1 cellular context compared by ENCODE assay signal in the genomic region with DNA sequence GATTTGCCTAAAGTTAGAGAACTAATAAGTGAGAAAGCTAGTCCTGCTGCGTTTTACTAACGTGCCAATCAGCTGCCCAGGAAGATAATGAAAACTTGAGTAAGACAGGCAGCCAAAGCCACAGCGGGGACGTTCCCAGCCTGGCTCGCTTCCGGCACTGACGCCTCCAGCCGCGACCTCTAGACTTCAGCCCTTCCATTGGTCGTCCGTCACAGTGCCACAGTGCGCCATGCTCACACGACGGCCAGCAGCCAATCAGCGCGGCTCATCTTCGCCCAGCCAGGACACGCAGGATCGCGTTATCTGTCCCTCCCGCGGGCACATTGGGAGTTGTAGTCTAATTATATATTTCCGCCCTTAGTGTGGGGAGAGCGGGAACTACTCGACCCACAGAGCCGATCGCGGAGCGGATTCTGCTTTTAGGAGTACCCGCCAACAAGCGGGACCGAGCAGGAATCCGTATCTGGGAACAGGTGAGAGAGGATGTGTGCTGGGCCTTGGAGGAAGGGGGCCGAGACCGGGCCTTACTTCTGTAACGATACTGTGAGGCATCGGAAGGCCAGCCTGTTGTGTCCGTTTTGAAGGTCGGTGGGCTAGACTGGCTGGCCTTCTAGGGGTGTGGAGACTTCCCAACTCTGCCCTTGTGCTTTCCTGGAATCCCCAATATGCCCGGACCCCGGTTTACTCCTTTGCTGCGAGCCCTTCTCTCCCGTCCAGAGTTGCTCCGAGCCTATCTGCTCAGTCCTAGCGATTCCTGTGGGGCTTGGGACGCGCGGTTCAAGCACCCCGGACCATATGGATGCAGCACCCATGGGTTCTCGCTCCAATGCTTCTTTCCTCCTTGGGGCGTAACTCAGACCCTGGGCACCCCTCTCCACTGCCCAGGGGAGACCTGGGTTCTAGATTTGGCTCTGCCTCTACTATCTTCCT.
A peak's percentile ranks its signal among the peaks of the same experiment; 100 is the strongest.
TF ChIP-seq lines count a peak whose summit lies in the region.

FDPS (plus strand) TSS at position 374 of the 930 bp plus-strand sequence. CDS start 924 bp downstream, outside the sequence.

TF ChIP-seq in K562, 482 proteins besides CTCF, POLR2A, EP300 and RAD21 (continued from another document and continues in another):
- TF ChIP-seq, protein P1, sequence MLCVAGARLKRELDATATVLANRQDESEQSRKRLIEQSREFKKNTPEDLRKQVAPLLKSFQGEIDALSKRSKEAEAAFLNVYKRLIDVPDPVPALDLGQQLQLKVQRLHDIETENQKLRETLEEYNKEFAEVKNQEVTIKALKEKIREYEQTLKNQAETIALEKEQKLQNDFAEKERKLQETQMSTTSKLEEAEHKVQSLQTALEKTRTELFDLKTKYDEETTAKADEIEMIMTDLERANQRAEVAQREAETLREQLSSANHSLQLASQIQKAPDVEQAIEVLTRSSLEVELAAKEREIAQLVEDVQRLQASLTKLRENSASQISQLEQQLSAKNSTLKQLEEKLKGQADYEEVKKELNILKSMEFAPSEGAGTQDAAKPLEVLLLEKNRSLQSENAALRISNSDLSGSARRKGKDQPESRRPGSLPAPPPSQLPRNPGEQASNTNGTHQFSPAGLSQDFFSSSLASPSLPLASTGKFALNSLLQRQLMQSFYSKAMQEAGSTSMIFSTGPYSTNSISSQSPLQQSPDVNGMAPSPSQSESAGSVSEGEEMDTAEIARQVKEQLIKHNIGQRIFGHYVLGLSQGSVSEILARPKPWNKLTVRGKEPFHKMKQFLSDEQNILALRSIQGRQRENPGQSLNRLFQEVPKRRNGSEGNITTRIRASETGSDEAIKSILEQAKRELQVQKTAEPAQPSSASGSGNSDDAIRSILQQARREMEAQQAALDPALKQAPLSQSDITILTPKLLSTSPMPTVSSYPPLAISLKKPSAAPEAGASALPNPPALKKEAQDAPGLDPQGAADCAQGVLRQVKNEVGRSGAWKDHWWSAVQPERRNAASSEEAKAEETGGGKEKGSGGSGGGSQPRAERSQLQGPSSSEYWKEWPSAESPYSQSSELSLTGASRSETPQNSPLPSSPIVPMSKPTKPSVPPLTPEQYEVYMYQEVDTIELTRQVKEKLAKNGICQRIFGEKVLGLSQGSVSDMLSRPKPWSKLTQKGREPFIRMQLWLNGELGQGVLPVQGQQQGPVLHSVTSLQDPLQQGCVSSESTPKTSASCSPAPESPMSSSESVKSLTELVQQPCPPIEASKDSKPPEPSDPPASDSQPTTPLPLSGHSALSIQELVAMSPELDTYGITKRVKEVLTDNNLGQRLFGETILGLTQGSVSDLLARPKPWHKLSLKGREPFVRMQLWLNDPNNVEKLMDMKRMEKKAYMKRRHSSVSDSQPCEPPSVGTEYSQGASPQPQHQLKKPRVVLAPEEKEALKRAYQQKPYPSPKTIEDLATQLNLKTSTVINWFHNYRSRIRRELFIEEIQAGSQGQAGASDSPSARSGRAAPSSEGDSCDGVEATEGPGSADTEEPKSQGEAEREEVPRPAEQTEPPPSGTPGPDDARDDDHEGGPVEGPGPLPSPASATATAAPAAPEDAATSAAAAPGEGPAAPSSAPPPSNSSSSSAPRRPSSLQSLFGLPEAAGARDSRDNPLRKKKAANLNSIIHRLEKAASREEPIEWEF (CRISPR knock-in tag; IDR thresholded peaks at IDR 0.05): no peak
- TF ChIP-seq, protein P2, sequence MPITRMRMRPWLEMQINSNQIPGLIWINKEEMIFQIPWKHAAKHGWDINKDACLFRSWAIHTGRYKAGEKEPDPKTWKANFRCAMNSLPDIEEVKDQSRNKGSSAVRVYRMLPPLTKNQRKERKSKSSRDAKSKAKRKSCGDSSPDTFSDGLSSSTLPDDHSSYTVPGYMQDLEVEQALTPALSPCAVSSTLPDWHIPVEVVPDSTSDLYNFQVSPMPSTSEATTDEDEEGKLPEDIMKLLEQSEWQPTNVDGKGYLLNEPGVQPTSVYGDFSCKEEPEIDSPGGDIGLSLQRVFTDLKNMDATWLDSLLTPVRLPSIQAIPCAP (CRISPR knock-in tag; IDR thresholded peaks at IDR 0.05; ENCODE audit: borderline replicate concordance): no peak
- TF ChIP-seq ESRRA (IDR thresholded peaks at IDR 0.05; ENCODE audit: borderline replicate concordance, low read depth): peak; percentile 63
- no peak for TF ChIP-seq CBFA2T2 (conservative IDR thresholded peaks at IDR 0.05)
- no peak for TF ChIP-seq ELF4 (CRISPR knock-in tag; IDR thresholded peaks at IDR 0.05)
- TF ChIP-seq LARP7 (IDR thresholded peaks at IDR 0.05): no peak
- TF ChIP-seq ZHX1 (conservative IDR thresholded peaks at IDR 0.05; ENCODE audit: low read length): no peak
- no peak for TF ChIP-seq ZBTB34 (CRISPR knock-in tag; IDR thresholded peaks at IDR 0.05)
- TF ChIP-seq MAFK (IDR thresholded peaks at IDR 0.05; ENCODE audit: low read length): no peak
- no peak for TF ChIP-seq ETS2 (tag; IDR thresholded peaks at IDR 0.05; ENCODE audit: borderline replicate concordance, poor library complexity, severe bottlenecking)
- TF ChIP-seq PTTG1 (tag; IDR thresholded peaks at IDR 0.05; ENCODE audit: low read depth): no peak
- no peak for TF ChIP-seq ZNF224 (CRISPR knock-in tag; IDR thresholded peaks at IDR 0.05)
- TF ChIP-seq ERF (CRISPR knock-in tag; IDR thresholded peaks at IDR 0.05): no peak
- no peak for TF ChIP-seq ZNF696 (CRISPR knock-in tag; conservative IDR thresholded peaks at IDR 0.05)
- TF ChIP-seq, protein P3, sequence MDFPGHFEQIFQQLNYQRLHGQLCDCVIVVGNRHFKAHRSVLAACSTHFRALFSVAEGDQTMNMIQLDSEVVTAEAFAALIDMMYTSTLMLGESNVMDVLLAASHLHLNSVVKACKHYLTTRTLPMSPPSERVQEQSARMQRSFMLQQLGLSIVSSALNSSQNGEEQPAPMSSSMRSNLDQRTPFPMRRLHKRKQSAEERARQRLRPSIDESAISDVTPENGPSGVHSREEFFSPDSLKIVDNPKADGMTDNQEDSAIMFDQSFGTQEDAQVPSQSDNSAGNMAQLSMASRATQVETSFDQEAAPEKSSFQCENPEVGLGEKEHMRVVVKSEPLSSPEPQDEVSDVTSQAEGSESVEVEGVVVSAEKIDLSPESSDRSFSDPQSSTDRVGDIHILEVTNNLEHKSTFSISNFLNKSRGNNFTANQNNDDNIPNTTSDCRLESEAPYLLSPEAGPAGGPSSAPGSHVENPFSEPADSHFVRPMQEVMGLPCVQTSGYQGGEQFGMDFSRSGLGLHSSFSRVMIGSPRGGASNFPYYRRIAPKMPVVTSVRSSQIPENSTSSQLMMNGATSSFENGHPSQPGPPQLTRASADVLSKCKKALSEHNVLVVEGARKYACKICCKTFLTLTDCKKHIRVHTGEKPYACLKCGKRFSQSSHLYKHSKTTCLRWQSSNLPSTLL (IDR thresholded peaks at IDR 0.05): 0 out of 2 replicates have a peak, but pooled peaks have one; percentile 7
- TF ChIP-seq C11orf30 (IDR thresholded peaks at IDR 0.05; ENCODE audit: low read depth): peak; percentile 95
- no peak for TF ChIP-seq ZNF740 (CRISPR knock-in tag; IDR thresholded peaks at IDR 0.05)
- TF ChIP-seq ZNF740 (tag; IDR thresholded peaks at IDR 0.05): no peak
- TF ChIP-seq ZNF165 (CRISPR knock-in tag; IDR thresholded peaks at IDR 0.05; ENCODE audit: borderline replicate concordance): no peak
- TF ChIP-seq MTA2 (IDR thresholded peaks at IDR 0.05; ENCODE audit: low read depth): no peak
- no peak for TF ChIP-seq SRSF9 (IDR thresholded peaks at IDR 0.05; ENCODE audit: borderline replicate concordance, low read depth, low read length)
- no peak for TF ChIP-seq ZNF764 (CRISPR knock-in tag; IDR thresholded peaks at IDR 0.05; ENCODE audit: low read depth)
- TF ChIP-seq CHD7 (IDR thresholded peaks at IDR 0.05; ENCODE audit: low read depth, low read length): no peak
- no peak for TF ChIP-seq MECOM (CRISPR knock-in tag; IDR thresholded peaks at IDR 0.05)
